ENCODE assay signal across 29 cellular contexts in the genomic region with DNA sequence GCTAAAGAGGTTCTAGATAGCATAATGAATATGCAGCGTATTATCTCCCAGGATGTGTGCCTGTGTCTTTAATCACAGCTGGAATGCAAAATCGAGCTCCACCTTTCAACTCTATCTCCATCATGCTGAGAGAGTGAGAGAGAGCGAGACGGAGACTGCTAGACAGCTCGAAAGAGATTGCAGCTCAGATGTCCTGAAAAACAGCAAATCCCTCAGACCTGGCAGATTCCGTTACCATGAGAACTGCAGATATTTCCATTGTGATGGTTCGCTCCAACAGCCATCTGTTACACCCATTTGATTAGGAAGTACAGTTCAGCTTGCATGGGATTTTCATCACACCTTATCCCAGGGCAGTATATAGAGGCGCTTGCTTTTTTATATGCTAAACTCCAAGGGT.
DNase-seq lines count a peak whose midpoint lies in the region; TF ChIP-seq lines count a peak whose summit lies in the region.
"Had no signal": no experiment of that assay in that cellular context is flagged by ENCODE, and none has a peak within 500 bp of the region (broad histone marks: within the 10 kb centered on the region; RNA-seq: fewer than 3 reads in every experiment).

No MANE protein-coding gene starts in this region.

- 14 to 17% methylated on average over 8 of the region's 8 CpGs for WGBS in GM23248 (ENCODE audit: low coverage in 1 of 2, low lambda C conversion rate in 2 of 2, missing lambda C conversion rate in 2 of 2), 2 experiments

- no peak overlapping the region for H2AFZ ChIP-seq in GM23248

- peak overlapping the region; percentile 23 for H3K27ac Mint-ChIP-seq in chondrocyte (ENCODE audit: unreplicated experiment)
- H3K27ac Mint-ChIP-seq: activated CD8-positive, alpha-beta T cell treated with anti-CD3 and anti-CD28 coated beads for 36 hours; activated naive CD4-positive, alpha-beta T cell treated with anti-CD3 and anti-CD28 coated beads for 36 hours; activated T-helper 1 cell treated with anti-CD3 and anti-CD28 coated beads, Interleukin-12 subunit alpha, Interleukin-12 subunit beta, Interleukin-2, Interleukin-4 antibody, amounts not matched to agents 30 ng/mL and 10 ng/mL and 1 ng/mL, durations not matched to agents 14 hours and 24 hours and 36 hours; CD8-positive, alpha-beta memory T cell; immature natural killer cell; T-helper 1 cell treated with Interleukin-12 subunit alpha and Interleukin-12 subunit beta and Interleukin-4 antibody, amounts not matched to agents 30 μg/mL and 1 μg/mL, for 36 hours had no signal

- H3K4me1 ChIP-seq in BLaER1 treated with 17β-estradiol and CSF1 and Interleukin-3, amounts not matched to agents 10 nM and 100 nM = peaks cover 0 to 47% (median 29%) of the 10 kb centered on the region in 10 experiments; a peak in 17 of 20 replicates
- H3K4me1 ChIP-seq in GM23248 (ENCODE audit: insufficient read depth) = no peaks in the 10 kb centered on the region
- H3K4me1 ChIP-seq: A549 had no signal

- H3K9ac ChIP-seq in BLaER1 treated with 17β-estradiol and CSF1 and Interleukin-3, amounts not matched to agents 10 nM and 100 nM = no peak overlapping the region
- no peak overlapping the region for H3K9ac ChIP-seq in GM23248
- H3K9ac ChIP-seq: SK-N-SH had no signal

- no peaks in the 10 kb centered on the region for H3K36me3 ChIP-seq in BLaER1 treated with 17β-estradiol and CSF1 and Interleukin-3, amounts not matched to agents 10 nM and 100 nM
- no peaks in the 10 kb centered on the region for H3K36me3 ChIP-seq in GM23248 (ENCODE audit: low read depth)
- H3K36me3 ChIP-seq: tibial nerve had no signal

- no peaks in the 10 kb centered on the region for H3F3A ChIP-seq in GM23248 (ENCODE audit: insufficient read depth)

- H3K4me3 Mint-ChIP-seq in chondrocyte (ENCODE audit: unreplicated experiment) = peak overlapping the region; percentile 27
- H3K4me3 Mint-ChIP-seq: activated CD8-positive, alpha-beta T cell treated with anti-CD3 and anti-CD28 coated beads for 36 hours; activated naive CD4-positive, alpha-beta T cell treated with anti-CD3 and anti-CD28 coated beads for 36 hours; activated T-helper 1 cell treated with anti-CD3 and anti-CD28 coated beads, Interleukin-12 subunit alpha, Interleukin-12 subunit beta, Interleukin-2, Interleukin-4 antibody, amounts not matched to agents 30 ng/mL and 10 ng/mL and 1 ng/mL, durations not matched to agents 14 hours and 24 hours and 36 hours; CD8-positive, alpha-beta memory T cell; immature natural killer cell; T-helper 1 cell treated with Interleukin-12 subunit alpha and Interleukin-12 subunit beta and Interleukin-4 antibody, amounts not matched to agents 30 μg/mL and 1 μg/mL, for 36 hours had no signal

- H3K27me3 ChIP-seq in BLaER1 treated with 17β-estradiol and CSF1 and Interleukin-3, amounts not matched to agents 10 nM and 100 nM = no peaks in the 10 kb centered on the region
- no peaks in the 10 kb centered on the region for H3K27me3 ChIP-seq in GM23248 (replicated peaks; ENCODE audit: insufficient read depth)
- H3K27me3 ChIP-seq: tibial nerve had no signal

- peak overlapping the region in 6 of 11 experiments; percentile 1 to 70 (median 18); a peak in 8 of 22 replicates for H3K4me2 ChIP-seq in BLaER1 treated with 17β-estradiol and CSF1 and Interleukin-3, amounts not matched to agents 10 nM and 100 nM
- no peak overlapping the region for H3K4me2 ChIP-seq in GM23248 (ENCODE audit: unreplicated experiment)
- H3K4me2 ChIP-seq: A549, SK-N-SH had no signal

- no peaks in the 10 kb centered on the region for H3K9me3 Mint-ChIP-seq in chondrocyte (ENCODE audit: low read depth)
- H3K9me3 Mint-ChIP-seq: activated CD8-positive, alpha-beta T cell treated with anti-CD3 and anti-CD28 coated beads for 36 hours; activated naive CD4-positive, alpha-beta T cell treated with anti-CD3 and anti-CD28 coated beads for 36 hours; activated T-helper 1 cell treated with anti-CD3 and anti-CD28 coated beads, Interleukin-12 subunit alpha, Interleukin-12 subunit beta, Interleukin-2, Interleukin-4 antibody, amounts not matched to agents 30 ng/mL and 10 ng/mL and 1 ng/mL, durations not matched to agents 14 hours and 24 hours and 36 hours; T-helper 1 cell treated with Interleukin-12 subunit alpha and Interleukin-12 subunit beta and Interleukin-4 antibody, amounts not matched to agents 30 μg/mL and 1 μg/mL, for 36 hours had no signal

- H3K4me3 ChIP-seq in BLaER1 treated with 17β-estradiol and CSF1 and Interleukin-3, amounts not matched to agents 10 nM and 100 nM = no peak overlapping the region
- H3K4me3 ChIP-seq in GM23248 = no peak overlapping the region
- H3K4me3 ChIP-seq: A549, psoas muscle, tibial nerve had no signal

- intact Hi-C loops in posterior cingulate gyrus (cut with DNase I) = no loop called here

- H3K36me3 Mint-ChIP-seq in chondrocyte (ENCODE audit: low read depth) = no peaks in the 10 kb centered on the region
- H3K36me3 Mint-ChIP-seq: CD8-positive, alpha-beta memory T cell; immature natural killer cell had no signal

- no peaks in the 10 kb centered on the region for H3K79me2 ChIP-seq in GM23248 (ENCODE audit: insufficient read depth)

- H3K9me2 ChIP-seq in GM23248 (ENCODE audit: insufficient read depth) = no peaks in the 10 kb centered on the region
- H3K9me2 ChIP-seq: SK-N-SH had no signal

- H3K27ac ChIP-seq in BLaER1 treated with 17β-estradiol and CSF1 and Interleukin-3, amounts not matched to agents 10 nM and 100 nM = no peak overlapping the region
- no peak overlapping the region for H3K27ac ChIP-seq in GM23248
- H3K27ac ChIP-seq: A549, psoas muscle had no signal

- no peak for TF ChIP-seq CTCF in chondrocyte (IDR thresholded peaks at IDR 0.05)

- H3K27me3 Mint-ChIP-seq in chondrocyte (ENCODE audit: low read depth) = peaks cover 6% of the 10 kb centered on the region
- H3K27me3 Mint-ChIP-seq: activated CD8-positive, alpha-beta T cell treated with anti-CD3 and anti-CD28 coated beads for 36 hours; CD8-positive, alpha-beta memory T cell had no signal

- H3K9me3 ChIP-seq in BLaER1 treated with 17β-estradiol and CSF1 and Interleukin-3, amounts not matched to agents 10 nM and 100 nM (replicated peaks in 1 of 11) = no peaks in the 10 kb centered on the region
- no peaks in the 10 kb centered on the region for H3K9me3 ChIP-seq in GM23248 (ENCODE audit: low read depth)
- H3K9me3 ChIP-seq: A549, psoas muscle, SK-N-SH, tibial nerve had no signal

- DNase-seq in NCI-H2171 (lab: John Stamatoyannopoulos, UW) = peak; percentile 63
- DNase-seq in chondrocyte (ENCODE audit: low spot score) = no peak
- DNase-seq in midbrain (lab: John Stamatoyannopoulos, UW) = peak; percentile 24
- no peak for DNase-seq in GM23248
- no peak for DNase-seq in NAMALWA (ENCODE audit: low spot score)
- no peak for DNase-seq in posterior cingulate gyrus
- no peak for DNase-seq in activated naive CD4-positive, alpha-beta T cell treated with Interleukin-2 at 50 U/mL for 16 hours
- DNase-seq: activated CD4-positive, alpha-beta T cell treated with anti-CD3 and anti-CD28 coated beads for 1 hour; activated CD8-positive, alpha-beta memory T cell treated with anti-CD3 and anti-CD28 coated beads, Interleukin-2, amount 50 U/mL, for 48 hours; activated CD8-positive, alpha-beta T cell treated with anti-CD3 and anti-CD28 coated beads for 36 hours; activated naive CD4-positive, alpha-beta T cell treated with anti-CD3 and anti-CD28 coated beads for 36 hours; AML-193; CD8-positive, alpha-beta memory T cell; HCEC 1CT; immature natural killer cell; Karpas-422; left colon; mammary epithelial cell; NCI-H1436; NCI-H526; PC-3; psoas muscle; SK-N-SH; stimulated activated CD4-positive, alpha-beta T cell treated with anti-CD3 and anti-CD28 coated beads, Interleukin-4, amount 100 ng/mL, for 24 hours had no signal

- peaks cover 51% of the 10 kb centered on the region for H3K4me1 Mint-ChIP-seq in chondrocyte (ENCODE audit: low read depth)
- H3K4me1 Mint-ChIP-seq: CD8-positive, alpha-beta memory T cell; immature natural killer cell had no signal

- in situ Hi-C loops in GM23248 (cut with MboI) = no loop called here

- no peaks in the 10 kb centered on the region for H4K20me1 ChIP-seq in BLaER1 treated with 17β-estradiol and CSF1 and Interleukin-3, amounts not matched to agents 10 nM and 100 nM
- H4K20me1 ChIP-seq in GM23248 (ENCODE audit: insufficient read depth) = no peaks in the 10 kb centered on the region

Comparison
In these comparisons a context has a peak if more than half of its experiments do, and no peak if none do; other contexts are left out.
1. DNase-seq: peak in NCI-H2171 (single experiment) and midbrain (single experiment); none in chondrocyte (single experiment), GM23248 (single experiment), NAMALWA (single experiment), posterior cingulate gyrus (0 of 10) and activated naive CD4-positive, alpha-beta T cell treated with Interleukin-2 at 50 U/mL for 16 hours (single experiment).